16 cellular contexts compared by ENCODE assay signal in the genomic region with DNA sequence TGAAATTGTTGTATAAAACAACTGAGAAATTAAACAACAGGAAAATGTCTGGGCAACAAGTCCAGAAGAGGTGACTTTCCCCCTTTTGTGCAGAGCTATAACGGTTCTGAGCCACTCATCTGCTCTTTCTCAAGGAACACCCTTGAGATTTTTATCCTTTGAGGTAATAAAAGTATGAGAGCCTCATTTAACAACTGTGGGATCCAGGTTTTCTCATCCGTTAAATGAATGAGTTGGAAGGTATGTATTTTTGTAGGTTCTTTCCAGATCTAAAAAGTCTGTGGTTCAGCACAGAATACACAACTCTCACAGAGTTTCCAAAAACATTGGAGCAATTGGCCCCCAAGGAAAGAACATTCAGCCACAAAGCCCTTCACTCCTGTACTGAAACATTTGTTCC.
DNase-seq lines count a peak whose midpoint lies in the region; ATAC-seq and TF ChIP-seq lines count a peak whose summit lies in the region.
"Had no signal": no experiment of that assay in that cellular context is flagged by ENCODE, and none has a peak within 500 bp of the region (broad histone marks: within the 10 kb centered on the region; RNA-seq: fewer than 3 reads in every experiment).

No MANE protein-coding gene starts in this region.

- H3K4me3 ChIP-seq in GM12865 (ENCODE audit: low read depth, low read length), result peak overlapping the region; percentile 6

- POLR2A ChIA-PET in CD4-positive, alpha-beta T cell (lab: Charles Lee), result interaction anchor here (0.6 to 29.8 kb wide), 8 partner anchors 10 to 85 kb away, joined by 3 to 754 read pairs (median 4); a partner anchor contains a TSS

- no peak overlapping the region for H3K27ac ChIP-seq in CD4-positive, alpha-beta T cell (ENCODE audit: low read depth, low read length)
- H3K27ac ChIP-seq: C4-2B, VCaP had no signal

- no peaks in the 10 kb centered on the region for H3K9me3 ChIP-seq in CD4-positive, alpha-beta T cell (ENCODE audit: control insufficient read depth, low read length)
- H3K9me3 ChIP-seq: SK-N-SH had no signal

- H3K27ac Mint-ChIP-seq in CD4-positive, alpha-beta T cell, result peak overlapping the region; percentile 98
- peak overlapping the region; percentile 98 for H3K27ac Mint-ChIP-seq in activated T-helper 17 cell treated with anti-CD3 and anti-CD28 coated beads, Interleukin-2, amount 50 U/mL, for 72 hours
- peak overlapping the region; percentile 98 for H3K27ac Mint-ChIP-seq in memory B cell
- H3K27ac Mint-ChIP-seq: endodermal cell had no signal

- CTCF ChIA-PET in CD4-positive, alpha-beta T cell (lab: Charles Lee), result interaction anchor here (0.8 kb wide), 1 partner anchor 10 kb away, joined by 3 read pairs; no protein-coding TSS in a partner anchor

- TF ChIP-seq CTCF in CD4-positive, alpha-beta T cell (IDR thresholded peaks at IDR 0.05), result no peak
- no peak for TF ChIP-seq CTCF in GM12865 (IDR thresholded peaks at IDR 0.05; ENCODE audit: insufficient read depth, low read depth, low read length, missing control alignments)

- H3K27me3 ChIP-seq in CD4-positive, alpha-beta T cell (ENCODE audit: control insufficient read depth, insufficient read depth, low read length), result no peaks in the 10 kb centered on the region

- no peak for DNase-seq in CD4-positive, alpha-beta T cell
- DNase-seq in GM12865 (ENCODE audit: low read depth) (no peak), memory B cell (ENCODE audit: low spot score in 2 of 2) (no peak), NCI-H345 treated with DMSO at 0.1 percent for 48 hours (lab: John Stamatoyannopoulos, UW; ENCODE audit: unreplicated experiment) (no peak), foreskin melanocyte (no peak)
- DNase-seq: endodermal cell, hippocampal formation, left colon, NCI-H2081, SK-N-SH had no signal

- peaks cover 89% of the 10 kb centered on the region for H3K4me1 Mint-ChIP-seq in CD4-positive, alpha-beta T cell (ENCODE audit: low read depth)
- H3K4me1 Mint-ChIP-seq in activated T-helper 17 cell treated with anti-CD3 and anti-CD28 coated beads, Interleukin-2, amount 50 U/mL, for 72 hours, result peaks cover 43% of the 10 kb centered on the region
- peaks cover 56% of the 10 kb centered on the region for H3K4me1 Mint-ChIP-seq in memory B cell

- no peaks in the 10 kb centered on the region for H3K27me3 Mint-ChIP-seq in CD4-positive, alpha-beta T cell
- no peaks in the 10 kb centered on the region for H3K27me3 Mint-ChIP-seq in activated T-helper 17 cell treated with anti-CD3 and anti-CD28 coated beads, Interleukin-2, amount 50 U/mL, for 72 hours
- no peaks in the 10 kb centered on the region for H3K27me3 Mint-ChIP-seq in memory B cell

- ATAC-seq in CD4-positive, alpha-beta T cell (ENCODE audit: poor library complexity), result no peak
- ATAC-seq in activated T-helper 17 cell treated with anti-CD3 and anti-CD28 coated beads, Interleukin-2, amount 50 U/mL, for 72 hours (replicated peaks), result peak; percentile 2
- ATAC-seq in memory B cell (ENCODE audit: low read depth) (no peak), HG03432 (IDR thresholded peaks at IDR 0.05; ENCODE audit: unreplicated experiment) (no peak)
- ATAC-seq: HepG2, Panc1 had no signal

- no peaks in the 10 kb centered on the region for H3K9me3 Mint-ChIP-seq in CD4-positive, alpha-beta T cell
- H3K9me3 Mint-ChIP-seq in activated T-helper 17 cell treated with anti-CD3 and anti-CD28 coated beads, Interleukin-2, amount 50 U/mL, for 72 hours, result no peaks in the 10 kb centered on the region
- no peaks in the 10 kb centered on the region for H3K9me3 Mint-ChIP-seq in memory B cell
- H3K9me3 Mint-ChIP-seq: endodermal cell had no signal

- peak overlapping the region; percentile 69 for H3K4me3 Mint-ChIP-seq in CD4-positive, alpha-beta T cell
- peak overlapping the region; percentile 76 for H3K4me3 Mint-ChIP-seq in activated T-helper 17 cell treated with anti-CD3 and anti-CD28 coated beads, Interleukin-2, amount 50 U/mL, for 72 hours
- no peak overlapping the region for H3K4me3 Mint-ChIP-seq in memory B cell
- H3K4me3 Mint-ChIP-seq: endodermal cell had no signal

- H3K36me3 Mint-ChIP-seq in CD4-positive, alpha-beta T cell (ENCODE audit: low read depth), result peaks cover 37% of the 10 kb centered on the region
- H3K36me3 Mint-ChIP-seq in activated T-helper 17 cell treated with anti-CD3 and anti-CD28 coated beads, Interleukin-2, amount 50 U/mL, for 72 hours (ENCODE audit: low read depth), result peaks cover 31% of the 10 kb centered on the region
- peaks cover 8% of the 10 kb centered on the region for H3K36me3 Mint-ChIP-seq in memory B cell

- intact Hi-C loops in CD4-positive, alpha-beta T cell (cut with DNase I, micrococcal nuclease), result loop anchor here (2.0 kb wide), 2 partner anchors 17 to 39 kb away; no protein-coding TSS in a partner anchor
